15 cellular contexts compared by ENCODE assay signal in the genomic region with DNA sequence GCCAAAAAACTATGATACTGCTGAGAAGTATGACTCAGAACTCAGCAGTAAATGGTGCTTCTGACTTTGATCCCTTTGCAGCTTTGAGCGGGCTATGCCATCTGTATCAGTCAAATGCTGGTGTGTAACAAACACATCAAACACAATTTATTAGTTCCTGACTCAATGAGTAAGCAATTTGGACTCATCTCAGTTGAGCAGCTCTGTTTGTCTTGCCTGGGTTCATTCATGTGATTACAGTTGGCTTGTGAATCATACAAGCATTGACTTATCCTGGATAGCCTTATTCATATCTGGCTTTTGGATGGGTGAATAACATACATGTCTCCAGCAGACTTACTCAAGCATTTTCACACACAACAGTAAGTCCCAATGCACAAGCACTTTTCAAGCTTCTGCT.
"Had no signal": no experiment of that assay in that cellular context is flagged by ENCODE, and none has a peak within 500 bp of the region (broad histone marks: within the 10 kb centered on the region; RNA-seq: fewer than 3 reads in every experiment).

No MANE protein-coding gene starts in this region.

- H3K4me3 ChIP-seq: colonic mucosa, lower lobe of right lung, right atrium auricular region, thyroid gland, vagina had no signal

- H3K4me3 Mint-ChIP-seq: activated CD8-positive, alpha-beta T cell treated with anti-CD3 and anti-CD28 coated beads, Interleukin-2, amount 10 ng/mL, durations not matched to agents 7 days and 5 days; activated naive CD8-positive, alpha-beta T cell treated with anti-CD3 and anti-CD28 coated beads, Interleukin-2, amount 10 ng/mL, durations not matched to agents 7 days and 5 days; naive B cell had no signal

- H3K36me3 Mint-ChIP-seq: activated naive CD8-positive, alpha-beta T cell treated with anti-CD3 and anti-CD28 coated beads, Interleukin-2, amount 10 ng/mL, durations not matched to agents 7 days and 5 days; naive B cell had no signal

- H3K27ac ChIP-seq: colonic mucosa, lower lobe of right lung, right atrium auricular region, thyroid gland, vagina had no signal

- H3K27ac Mint-ChIP-seq: activated CD8-positive, alpha-beta T cell treated with anti-CD3 and anti-CD28 coated beads, Interleukin-2, amount 10 ng/mL, durations not matched to agents 7 days and 5 days; activated naive CD8-positive, alpha-beta T cell treated with anti-CD3 and anti-CD28 coated beads, Interleukin-2, amount 10 ng/mL, durations not matched to agents 7 days and 5 days; naive B cell had no signal

- H3K4me1 ChIP-seq: colonic mucosa, lower lobe of right lung, right atrium auricular region, thyroid gland, vagina had no signal

- FAIRE-seq: small intestine had no signal

- H3K9me3 ChIP-seq: colonic mucosa, lower lobe of right lung, right atrium auricular region, thyroid gland, vagina had no signal

- H3K36me3 ChIP-seq: colonic mucosa, lower lobe of right lung, right atrium auricular region, thyroid gland, vagina had no signal

- DNase-seq: activated CD4-positive, alpha-beta T cell treated with anti-CD3 and anti-CD28 coated beads for 4 hours; activated CD8-positive, alpha-beta memory T cell treated with anti-CD3 and anti-CD28 coated beads, Interleukin-2, amount 50 U/mL, for 48 hours; activated CD8-positive, alpha-beta T cell treated with anti-CD3 and anti-CD28 coated beads, Interleukin-2, amount 10 ng/mL, durations not matched to agents 7 days and 5 days; activated naive CD8-positive, alpha-beta T cell treated with anti-CD3 and anti-CD28 coated beads, Interleukin-2, amount 10 ng/mL, durations not matched to agents 7 days and 5 days; aorta; caudate nucleus; colonic mucosa; left cardiac atrium; lower lobe of right lung; naive B cell; posterior cingulate gyrus; small intestine; thyroid gland had no signal

- H3K27me3 ChIP-seq: colonic mucosa, right atrium auricular region, thyroid gland, vagina had no signal

- H3K27me3 Mint-ChIP-seq: activated naive CD8-positive, alpha-beta T cell treated with anti-CD3 and anti-CD28 coated beads, Interleukin-2, amount 10 ng/mL, durations not matched to agents 7 days and 5 days; naive B cell had no signal

- H3K4me1 Mint-ChIP-seq: activated naive CD8-positive, alpha-beta T cell treated with anti-CD3 and anti-CD28 coated beads, Interleukin-2, amount 10 ng/mL, durations not matched to agents 7 days and 5 days; naive B cell had no signal
